8 cellular contexts compared by ENCODE assay signal in genomic region chr21:36430841-36431240, GRCh38. TPM values are rescaled to one million over a fixed set of nuclear protein-coding genes. Genes with fewer than 3 reads are reported as not detected.
DNase-seq lines count a peak whose midpoint lies in the region; ATAC-seq and TF ChIP-seq lines count a peak whose summit lies in the region.
"Had no signal": no experiment of that assay in that cellular context is flagged by ENCODE, and none has a peak within 500 bp of the region (broad histone marks: within the 10 kb centered on the region; RNA-seq: fewer than 3 reads in every experiment).

No MANE protein-coding gene starts in this region.

- in situ Hi-C loops in gastrocnemius medialis (cut with MboI; ENCODE audit: low sequenced_read_pairs in 4 of 4) = no loop called here

- H3K27me3 Mint-ChIP-seq in HFFc6 (ENCODE audit: insufficient read depth) = no peaks in the 10 kb centered on the region; the same call in 1 of the 2 replicates

- H3K4me1 ChIP-seq in fibroblast of lung (ENCODE audit: control insufficient read depth, extremely low read depth, insufficient read depth, low read length) = peaks cover 18% of the 10 kb centered on the region
- H3K4me1 ChIP-seq in gastrocnemius medialis = peaks cover 28 to 29% of the 10 kb centered on the region in 2 donors

- no peaks in the 10 kb centered on the region for H3K9me3 Mint-ChIP-seq in HFFc6

- peak overlapping the region; percentile 84 for H3K4me3 Mint-ChIP-seq in HFFc6

- peak overlapping the region; percentile 72 for H3K4me2 ChIP-seq in fibroblast of lung (ENCODE audit: extremely low read depth, insufficient read depth, low read length)

- TF ChIP-seq CTCF in HFFc6 (IDR thresholded peaks at IDR 0.05) (no peak), WI38 (IDR thresholded peaks at IDR 0.05; ENCODE audit: low read depth, low read length) (no peak), fibroblast of lung (conservative IDR thresholded peaks at IDR 0.05 in 1 of 2, IDR thresholded peaks at IDR 0.05 in 1 of 2; ENCODE audit: low read depth in 1 of 2, low read length in 2 of 2) (no peak), gastrocnemius medialis (IDR thresholded peaks at IDR 0.05 in 4 of 5, conservative IDR thresholded peaks at IDR 0.05 in 1 of 5) (no peak)

- TF ChIP-seq POLR2A in gastrocnemius medialis (IDR thresholded peaks at IDR 0.05) = no peak

- H2AFZ ChIP-seq in fibroblast of lung (ENCODE audit: low read length) = no peak overlapping the region

- no peaks in the 10 kb centered on the region for H3K79me2 ChIP-seq in fibroblast of lung (ENCODE audit: control insufficient read depth, insufficient read depth, low read length)

- no peaks in the 10 kb centered on the region for H4K20me1 ChIP-seq in fibroblast of lung (ENCODE audit: control insufficient read depth, extremely low read depth, insufficient read depth, low read length)

- peak overlapping the region; percentile 31 for H3K27ac ChIP-seq in fibroblast of lung (ENCODE audit: insufficient read depth, low read length)
- peak overlapping the region; percentile 96 to 99 (median 97) for H3K27ac ChIP-seq in gastrocnemius medialis

- H3K36me3 ChIP-seq in fibroblast of lung (ENCODE audit: control insufficient read depth, insufficient read depth, low read length) (no peaks in the 10 kb centered on the region), gastrocnemius medialis (no peaks in the 10 kb centered on the region), H7 (replicated peaks; ENCODE audit: control insufficient read depth, insufficient read depth, low read length) (no peaks in the 10 kb centered on the region)

- DNase-seq in HFFc6 (no peak), fibroblast of lung (ENCODE audit: low read depth in 2 of 2) (peak in 1 of 2 donors; percentile 72), gastrocnemius medialis (peak in 1 of 2 donors; percentile 54), H7 (no peak), T1000 (lab: John Stamatoyannopoulos, UW) (no peak)

- H3K27ac Mint-ChIP-seq in HFFc6 = peak overlapping the region; percentile 92

- H3K36me3 Mint-ChIP-seq in HFFc6 (ENCODE audit: low read depth) = no peaks in the 10 kb centered on the region

- peak overlapping the region; percentile 48 for H3K4me3 ChIP-seq in WI38 (ENCODE audit: low read depth, low read length)
- no peak overlapping the region for H3K4me3 ChIP-seq in fibroblast of lung (replicated peaks in 1 of 4; ENCODE audit: control extremely low read depth in 1 of 4, insufficient read depth in 1 of 4, low read depth in 3 of 4, low read length in 4 of 4)
- peak overlapping the region; percentile 56 to 62 (median 58) for H3K4me3 ChIP-seq in gastrocnemius medialis
- H3K4me3 ChIP-seq in H7 (ENCODE audit: insufficient read depth, low read depth, low read length) = no peak overlapping the region

- ATAC-seq in gastrocnemius medialis = peak; percentile 4 to 24
- ATAC-seq in GM19397 (IDR thresholded peaks at IDR 0.05; ENCODE audit: unreplicated experiment) = no peak

- H3K9me3 ChIP-seq in fibroblast of lung (ENCODE audit: control insufficient read depth, insufficient read depth, low read depth, low read length) (no peaks in the 10 kb centered on the region), gastrocnemius medialis (no peaks in the 10 kb centered on the region)

- peaks cover 36% of the 10 kb centered on the region for H3K4me1 Mint-ChIP-seq in HFFc6 (ENCODE audit: low read depth)

- intact Hi-C loops in gastrocnemius medialis (cut with DNase I; ENCODE audit: low total_unique reads) = loop anchor here (1.0 to 5.0 kb wide), 4 partner anchors 36 to 551 kb away; partner anchors contain the start of gene MORC3

- H3K9ac ChIP-seq in fibroblast of lung (ENCODE audit: insufficient read depth, low read length) = no peak overlapping the region

- no peaks in the 10 kb centered on the region for H3K27me3 ChIP-seq in fibroblast of lung (ENCODE audit: control insufficient read depth, insufficient read depth, low read length)
- no peaks in the 10 kb centered on the region for H3K27me3 ChIP-seq in gastrocnemius medialis
- no peaks in the 10 kb centered on the region for H3K27me3 ChIP-seq in H7 (ENCODE audit: control insufficient read depth, insufficient read depth, low read length)

RNA-seq across cellular contexts. Expression of gene CHAF1B, which starts 45.6 kb away (rescaled TPM):
- 10 to 100 TPM in 4 of 6 experiments, 1 to 10 TPM in 2; 4.3 to 11.4 (median 10.5) TPM for total RNA-seq in HFFc6 (2021; fragmentation: NEBNext Ultra II Directional; extraction: Animal tissue kit (Norgen Biotek cat#: 25700))
- total RNA-seq in fibroblast of lung = 0.99 and 1.0 TPM in 2 replicates
- 5.2 and 12.4 TPM in 2 replicates for polyA plus RNA-seq in fibroblast of lung
- 4.3 and 8.7 TPM in 2 replicates for polyA plus RNA-seq in fibroblast of lung (2012)
- polyA minus RNA-seq in fibroblast of lung (ENCODE audit: low replicate concordance) = 1.6 and 5.4 TPM in 2 replicates
- 10 to 100 TPM in 2 of 4 donors, 1 to 10 TPM in 2; 2.5 to 20.2 (median 7.4) TPM for total RNA-seq in gastrocnemius medialis
- total RNA-seq in H7 (2014; rRNA removed; shearing (Covaris generic)) = 12.7 and 13.9 TPM in 2 replicates

RNA-seq across cellular contexts. Expression of gene CLDN14, which starts 49.1 kb away (rescaled TPM):
- total RNA-seq in HFFc6 (2021; fragmentation: NEBNext Ultra II Directional; extraction: Animal tissue kit (Norgen Biotek cat#: 25700)) = under 1 TPM in 2 of 6 experiments, not detected in 4; 0.14 to 0.17 TPM
- total RNA-seq in fibroblast of lung = not detected in 2 replicates
- not detected in 2 replicates for polyA plus RNA-seq in fibroblast of lung
- polyA plus RNA-seq in fibroblast of lung (2012) = not detected in 2 replicates
- not detected in 2 replicates for polyA minus RNA-seq in fibroblast of lung (ENCODE audit: low replicate concordance)
- under 1 TPM in 1 of 4 donors, not detected in 3; 0.20 TPM for total RNA-seq in gastrocnemius medialis
- total RNA-seq in H7 (2014; rRNA removed; shearing (Covaris generic)) = not detected in 2 replicates
- total RNA-seq: right cardiac atrium had no signal
- polyA plus RNA-seq: right cardiac atrium had no signal

Comparison
In these comparisons a context has a peak if more than half of its experiments do, and no peak if none do; other contexts are left out.
1. H3K4me3 ChIP-seq: peak in WI38 (single experiment) and gastrocnemius medialis (4 of 4); none in fibroblast of lung (0 of 4) and H7 (single experiment).